9 cellular contexts compared by ENCODE assay signal in genomic region chr11:65916391-65916790, GRCh38. TPM values are rescaled to one million over a fixed set of nuclear protein-coding genes. Genes with fewer than 3 reads are reported as not detected.
DNase-seq lines count a peak whose midpoint lies in the region; ATAC-seq and TF ChIP-seq lines count a peak whose summit lies in the region.
"Had no signal": no experiment of that assay in that cellular context is flagged by ENCODE, and none has a peak within 500 bp of the region (broad histone marks: within the 10 kb centered on the region; RNA-seq: fewer than 3 reads in every experiment).

No MANE protein-coding gene starts in this region.

- no peak for ATAC-seq in psoas muscle
- no peak for ATAC-seq in GM18909 (IDR thresholded peaks at IDR 0.05; ENCODE audit: poor library complexity, unreplicated experiment)

- POLR2A ChIA-PET in CD8-positive, alpha-beta memory T cell (lab: Charles Lee) = no interaction called here

- H3K4me3 Mint-ChIP-seq in CD8-positive, alpha-beta memory T cell = peak overlapping the region; percentile 66 to 96 (median 89)

- peaks cover 22 to 47% (median 25%) of the 10 kb centered on the region in 3 donors for H3K4me1 Mint-ChIP-seq in CD8-positive, alpha-beta memory T cell

- CTCF ChIA-PET in CD8-positive, alpha-beta memory T cell (lab: Charles Lee) = interaction anchor here (1.4 kb wide), 1 partner anchor 28 kb away, joined by 4 read pairs; the partner anchor contains the start of gene FIBP

- no peak overlapping the region for H3K4me3 ChIP-seq in CD8-positive, alpha-beta memory T cell (ENCODE audit: low read length)
- H3K4me3 ChIP-seq in epithelial cell of proximal tubule (ENCODE audit: low read depth, low read length) (peak overlapping the region; percentile 5), psoas muscle (peak overlapping the region; percentile 100)

- H3K27me3 Mint-ChIP-seq in CD8-positive, alpha-beta memory T cell = peaks cover 3 to 4% of the 10 kb centered on the region in 2 donors

- intact Hi-C loops in psoas muscle (cut with DNase I) = loop anchor here in 1 of 2 donors (2.0 kb wide), 1 partner anchor 26 kb away; the partner anchor contains the start of gene CCDC85B

- TF ChIP-seq CTCF in epithelial cell of proximal tubule (conservative IDR thresholded peaks at IDR 0.05; ENCODE audit: low read depth, low read length) = no peak
- no peak for TF ChIP-seq CTCF in psoas muscle (IDR thresholded peaks at IDR 0.05)

- no peaks in the 10 kb centered on the region for H3K9me3 ChIP-seq in CD8-positive, alpha-beta memory T cell (ENCODE audit: low read length)
- no peaks in the 10 kb centered on the region for H3K9me3 ChIP-seq in psoas muscle

- no peaks in the 10 kb centered on the region for H3K27me3 ChIP-seq in CD8-positive, alpha-beta memory T cell (ENCODE audit: insufficient read depth, low read length, poor library complexity, severe bottlenecking)
- peaks cover 0 to 3% (median 0%) of the 10 kb centered on the region in 3 donors for H3K27me3 ChIP-seq in psoas muscle (ENCODE audit: insufficient read depth in 3 of 3, low read length in 2 of 3)

- no peaks in the 10 kb centered on the region for H3K9me3 Mint-ChIP-seq in CD8-positive, alpha-beta memory T cell

- WGBS in psoas muscle, 3 donors = 62 to 72% (median 72%) methylated on average over 7 of the region's 7 CpGs

- no peak overlapping the region for H3K27ac ChIP-seq in CD8-positive, alpha-beta memory T cell (ENCODE audit: low read depth, low read length)
- H3K27ac ChIP-seq in psoas muscle = peak overlapping the region; percentile 99

- H3K27ac Mint-ChIP-seq in CD8-positive, alpha-beta memory T cell = peak overlapping the region in 5 of 8 donors; percentile 20 to 94 (median 78)

- peaks cover 6% of the 10 kb centered on the region for H3K36me3 ChIP-seq in CD8-positive, alpha-beta memory T cell (ENCODE audit: insufficient read depth, low read length)
- peaks cover 0 to 16% of the 10 kb centered on the region in 2 donors for H3K36me3 ChIP-seq in psoas muscle (ENCODE audit: insufficient read depth in 1 of 2, low read depth in 1 of 2)

- peaks cover 38% of the 10 kb centered on the region for H3K4me1 ChIP-seq in CD8-positive, alpha-beta memory T cell (ENCODE audit: insufficient read depth, low read length)
- H3K4me1 ChIP-seq in psoas muscle = peaks cover 58% of the 10 kb centered on the region

- DNase-seq in CD8-positive, alpha-beta memory T cell = no peak
- DNase-seq in RKO (ENCODE audit: low spot score) = peak; percentile 66
- no peak for DNase-seq in epithelial cell of proximal tubule (ENCODE audit: low read depth)
- no peak for DNase-seq in psoas muscle
- DNase-seq in T-helper 9 cell = no peak
- DNase-seq in NCI-H1930 (lab: John Stamatoyannopoulos, UW) = no peak
- no peak for DNase-seq in GDM1 (lab: John Stamatoyannopoulos, UW)
- DNase-seq: hippocampal formation had no signal

- peaks cover 0 to 27% (median 3%) of the 10 kb centered on the region in 3 donors for H3K36me3 Mint-ChIP-seq in CD8-positive, alpha-beta memory T cell

RNA-seq across cellular contexts. Expression of gene C11orf68, which starts 2.5 kb away (rescaled TPM):
- total RNA-seq in CD8-positive, alpha-beta memory T cell = 10 to 100 TPM; 18.7 to 21.4 TPM
- 70.3 TPM for polyA plus RNA-seq in CD8-positive, alpha-beta memory T cell
- total RNA-seq in epithelial cell of proximal tubule (6.6 and 12.4 TPM in 2 replicates), psoas muscle (10 to 100 TPM; 52.8 to 71.9 (median 59.9) TPM)
- 10 to 100 TPM; 60.3 to 98.7 (median 75.0) TPM for polyA plus RNA-seq in psoas muscle

RNA-seq across cellular contexts. Expression of gene DRAP1, which starts 2.8 kb away (rescaled TPM):
- 100 to 1,000 TPM in 1 of 2 experiments, 10 to 100 TPM in 1; 94.6 to 103 TPM for total RNA-seq in CD8-positive, alpha-beta memory T cell
- polyA plus RNA-seq in CD8-positive, alpha-beta memory T cell = 115 TPM
- total RNA-seq in epithelial cell of proximal tubule (225 TPM in 2 replicates), psoas muscle (100 to 1,000 TPM in 1 of 4 donors, 10 to 100 TPM in 3; 74.5 to 138 (median 91.3) TPM)
- 100 to 1,000 TPM; 121 to 217 (median 134) TPM for polyA plus RNA-seq in psoas muscle

RNA-seq across cellular contexts. Expression of gene FOSL1, which starts 16.2 kb away (rescaled TPM):
- 10 to 100 TPM; 26.4 to 26.9 TPM for total RNA-seq in CD8-positive, alpha-beta memory T cell
- 0.51 TPM for polyA plus RNA-seq in CD8-positive, alpha-beta memory T cell
- total RNA-seq in epithelial cell of proximal tubule = 143 and 172 TPM in 2 replicates
- 10 to 100 TPM in 3 of 4 donors, under 1 TPM in 1; 0.75 to 12.6 (median 11.5) TPM for total RNA-seq in psoas muscle
- 100 to 1,000 TPM in 1 of 3 donors, 1 to 10 TPM in 2; 5.7 to 257 (median 7.8) TPM for polyA plus RNA-seq in psoas muscle

RNA-seq across cellular contexts. Expression of gene CCDC85B, which starts 25.9 kb away (rescaled TPM):
- 10 to 100 TPM; 81.3 to 86.7 TPM for total RNA-seq in CD8-positive, alpha-beta memory T cell
- 94.4 TPM for polyA plus RNA-seq in CD8-positive, alpha-beta memory T cell
- total RNA-seq in epithelial cell of proximal tubule = 76.5 and 94.2 TPM in 2 replicates
- 10 to 100 TPM; 16.7 to 39.6 (median 27.8) TPM for total RNA-seq in psoas muscle
- polyA plus RNA-seq in psoas muscle = 10 to 100 TPM; 24.7 to 35.9 (median 26.5) TPM

RNA-seq across cellular contexts. Expression of gene FIBP, which starts 28.1 kb away (rescaled TPM):
- 100 to 1,000 TPM; 121 to 123 TPM for total RNA-seq in CD8-positive, alpha-beta memory T cell
- 78.6 TPM for polyA plus RNA-seq in CD8-positive, alpha-beta memory T cell
- total RNA-seq in epithelial cell of proximal tubule = 85.3 and 135 TPM in 2 replicates
- 10 to 100 TPM; 27.7 to 42.5 (median 37.0) TPM for total RNA-seq in psoas muscle
- polyA plus RNA-seq in psoas muscle = 10 to 100 TPM; 32.2 to 73.9 (median 44.1) TPM
